21 cellular contexts compared by ENCODE assay signal in genomic region chr13:99642006-99642405, GRCh38.
"Had no signal": no experiment of that assay in that cellular context is flagged by ENCODE, and none has a peak within 500 bp of the region (broad histone marks: within the 10 kb centered on the region; RNA-seq: fewer than 3 reads in every experiment).

No MANE protein-coding gene starts in this region.

- ATAC-seq: gastrocnemius medialis, heart right ventricle, left cardiac atrium, left lung, left ventricle myocardium superior, lower lobe of right lung, mucosa of descending colon had no signal

- H3K4me1 ChIP-seq: esophagus squamous epithelium, left lung, lower lobe of right lung had no signal

- FAIRE-seq: colon, endothelial cell of umbilical vein, islet of Langerhans, keratinocyte had no signal

- H3K4me3 ChIP-seq: esophagus squamous epithelium, gastrocnemius medialis, heart right ventricle, left lung, lower lobe of right lung, mucosa of descending colon had no signal

- H3K27ac ChIP-seq: esophagus squamous epithelium, gastrocnemius medialis, heart right ventricle, left lung, lower lobe of right lung had no signal

- H3K36me3 ChIP-seq: esophagus squamous epithelium, gastrocnemius medialis, heart right ventricle, left lung, lower lobe of right lung had no signal

- DNase-seq: cortex of kidney; effector CD4-positive, alpha-beta T cell; effector memory CD4-positive, alpha-beta T cell; esophagus squamous epithelium; foreskin fibroblast; foreskin melanocyte; gastrocnemius medialis; glutamatergic neuron; heart right ventricle; hippocampal formation; left cardiac atrium; left lung; left ventricle myocardium superior; lower lobe of right lung; mesenchymal stem cell; mucosa of descending colon; naive B cell had no signal

- H3K27me3 ChIP-seq: esophagus squamous epithelium, gastrocnemius medialis, heart right ventricle, left lung had no signal

- H3K9me3 ChIP-seq: esophagus squamous epithelium, gastrocnemius medialis, heart right ventricle, left lung, lower lobe of right lung, mucosa of descending colon had no signal
